9 cellular contexts compared by ENCODE assay signal in the genomic region with DNA sequence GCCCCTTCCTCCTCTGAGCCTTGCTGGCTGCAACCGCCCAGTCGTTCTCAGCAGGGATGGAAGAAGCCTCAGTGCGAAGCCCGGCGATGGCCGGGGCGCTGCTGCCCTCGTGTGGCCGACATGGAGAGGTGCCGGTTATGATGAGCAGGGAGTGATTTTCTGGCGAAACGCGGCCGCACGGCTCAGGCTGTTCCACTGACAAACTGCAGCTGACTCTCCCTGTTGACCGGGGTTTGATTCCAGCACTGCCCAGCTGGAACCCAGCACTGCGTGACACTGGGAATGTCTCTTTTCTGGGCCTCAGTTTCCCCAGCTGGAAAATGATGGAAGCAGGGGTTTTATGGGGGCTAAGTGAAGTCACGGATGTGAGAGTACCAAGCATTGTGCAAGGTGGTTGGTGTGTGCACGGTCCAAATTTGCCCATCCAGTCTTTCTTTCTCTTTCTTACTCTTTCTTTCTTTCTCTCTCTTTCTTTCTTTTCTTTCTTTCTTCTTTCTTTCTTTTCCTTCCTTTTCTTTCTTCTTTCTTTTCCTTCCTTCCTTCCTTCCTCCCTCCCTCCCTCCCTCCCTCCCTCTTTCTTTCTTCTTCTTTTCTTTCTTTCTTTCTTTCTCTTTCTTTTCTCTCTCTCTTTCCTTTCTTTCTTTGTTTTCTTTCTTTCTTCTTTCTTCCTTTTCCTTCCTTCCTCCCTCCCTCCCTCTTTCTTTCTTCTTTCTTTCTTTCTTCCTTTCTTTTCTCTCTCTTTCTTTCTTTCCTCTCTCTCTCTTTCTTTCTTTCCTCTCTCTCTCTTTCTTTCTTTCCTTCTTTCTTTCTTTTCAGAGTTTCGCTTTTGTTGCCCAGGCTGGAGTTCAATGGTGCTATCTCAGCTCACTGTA. TPM values are rescaled to one million over a fixed set of nuclear protein-coding genes. Genes with fewer than 3 reads are reported as not detected.
DNase-seq lines count a peak whose midpoint lies in the region; ATAC-seq and TF ChIP-seq lines count a peak whose summit lies in the region.
"Had no signal": no experiment of that assay in that cellular context is flagged by ENCODE, and none has a peak within 500 bp of the region (broad histone marks: within the 10 kb centered on the region; RNA-seq: fewer than 3 reads in every experiment).

No MANE protein-coding gene starts in this region.

- TF ChIP-seq POLR2A in gastroesophageal sphincter (IDR thresholded peaks at IDR 0.05) (no peak), thyroid gland (IDR thresholded peaks at IDR 0.05) (no peak)

- ATAC-seq in gastroesophageal sphincter (peak; percentile 94), HG03135 (IDR thresholded peaks at IDR 0.05; ENCODE audit: unreplicated experiment) (no peak)

- H3K36me3 ChIP-seq in gastroesophageal sphincter (no peaks in the 10 kb centered on the region), thyroid gland (no peaks in the 10 kb centered on the region)

- H3K27ac Mint-ChIP-seq in osteocyte (ENCODE audit: unreplicated experiment) = no peak overlapping the region

- H3K9me3 ChIP-seq in gastroesophageal sphincter = no peaks in the 10 kb centered on the region
- no peaks in the 10 kb centered on the region for H3K9me3 ChIP-seq in thyroid gland

- peaks cover 0 to 17% (median 5%) of the 10 kb centered on the region in 3 donors for H3K4me1 ChIP-seq in gastroesophageal sphincter
- H3K4me1 ChIP-seq in thyroid gland = no peaks in the 10 kb centered on the region

- H3K27me3 ChIP-seq in gastroesophageal sphincter (peaks cover 33% of the 10 kb centered on the region), thyroid gland (no peaks in the 10 kb centered on the region)

- DNase-seq in GM12864 (ENCODE audit: low read depth) = no peak
- DNase-seq in LNCaP clone FGC (ENCODE audit: low read depth) = peak; percentile 11
- peak; percentile 82 for DNase-seq in SK-N-DZ (ENCODE audit: low spot score)
- peak; percentile 55 for DNase-seq in activated gamma-delta T cell treated with anti-CD3 and anti-CD28 coated beads, Interleukin-2, amount 50 U/mL, for 16 hours (ENCODE audit: low read depth)
- peak; percentile 93 for DNase-seq in osteocyte (ENCODE audit: extremely low spot score, unreplicated experiment)
- peak; percentile 68 to 72 for DNase-seq in thyroid gland

- H3K36me3 Mint-ChIP-seq in osteocyte (ENCODE audit: unreplicated experiment) = no peaks in the 10 kb centered on the region

- TF ChIP-seq CTCF in GM12864 (IDR thresholded peaks at IDR 0.05; ENCODE audit: low read depth, low read length, missing control alignments) = peak; percentile 85
- peak; percentile 87 for TF ChIP-seq CTCF in LNCaP clone FGC (IDR thresholded peaks at IDR 0.05; ENCODE audit: control insufficient read depth, extremely low read depth, insufficient read depth)
- peak; percentile 69 to 96 (median 90) for TF ChIP-seq CTCF in gastroesophageal sphincter (IDR thresholded peaks at IDR 0.05)
- peak; percentile 95 for TF ChIP-seq CTCF in osteocyte (IDR thresholded peaks at IDR 0.05)
- TF ChIP-seq CTCF in thyroid gland (IDR thresholded peaks at IDR 0.05) = peak; percentile 70 to 95 (median 82)

- H3K4me1 Mint-ChIP-seq in osteocyte (ENCODE audit: unreplicated experiment) = no peaks in the 10 kb centered on the region

- H3K27ac ChIP-seq in gastroesophageal sphincter (no peak overlapping the region), thyroid gland (no peak overlapping the region)

- peaks cover 48% of the 10 kb centered on the region for H3K27me3 Mint-ChIP-seq in osteocyte (ENCODE audit: unreplicated experiment)

- H3K4me3 Mint-ChIP-seq in osteocyte (ENCODE audit: unreplicated experiment) = no peak overlapping the region

- no peak for TF ChIP-seq EP300 in gastroesophageal sphincter (IDR thresholded peaks at IDR 0.05)

- 6 to 31% methylated on average over 2 to 4 of the region's 20 CpGs for WGBS in gastroesophageal sphincter (ENCODE audit: low coverage in 1 of 2), 2 donors
- 15 to 47% methylated on average over 4 to 15 of the region's 20 CpGs for WGBS in thyroid gland, 2 donors

- H3K4me3 ChIP-seq in GM12864 (ENCODE audit: low read depth, low read length) (no peak overlapping the region), LNCaP clone FGC (ENCODE audit: low read depth, low read length) (no peak overlapping the region), gastroesophageal sphincter (no peak overlapping the region), thyroid gland (replicated peaks in 1 of 3) (no peak overlapping the region)

- no peaks in the 10 kb centered on the region for H3K9me3 Mint-ChIP-seq in osteocyte (ENCODE audit: unreplicated experiment)

- intact Hi-C loops in thyroid gland (cut with DNase I) = loop anchor here (2.0 to 5.0 kb wide), 2 partner anchors 111 to 1241 kb away; no protein-coding TSS in a partner anchor

RNA-seq across cellular contexts. Expression of gene MPPED1, which starts 25.8 kb away (rescaled TPM):
- not detected in 2 replicates for polyA plus RNA-seq in SK-N-DZ (2014; cell fraction: cytosol; rRNA removed)
- polyA plus RNA-seq in SK-N-DZ (2014; cell fraction: nucleus; rRNA removed) = not detected in 2 replicates
- under 1 TPM in 1 of 4 donors, not detected in 3; 0.13 TPM for total RNA-seq in gastroesophageal sphincter
- not detected in 2 replicates for total RNA-seq in osteocyte
- total RNA-seq in thyroid gland = not detected
- total RNA-seq: mononuclear cell had no signal

RNA-seq across cellular contexts. Expression of gene SCUBE1, which starts 42.8 kb away (rescaled TPM):
- 7.8 and 11.0 TPM in 2 replicates for polyA plus RNA-seq in SK-N-DZ (2014; cell fraction: cytosol; rRNA removed)
- polyA plus RNA-seq in SK-N-DZ (2014; cell fraction: nucleus; rRNA removed) = 18.2 and 30.1 TPM in 2 replicates
- total RNA-seq in gastroesophageal sphincter (100 to 1,000 TPM in 2 of 4 donors, 10 to 100 TPM in 2; 37.3 to 107 (median 75.9) TPM), osteocyte (0.68 and 0.91 TPM in 2 replicates), thyroid gland (1 to 10 TPM in 2 of 4 donors, under 1 TPM in 2; 0.78 to 3.5 (median 0.95) TPM)

Comparison
In these comparisons a context has a peak if more than half of its experiments do, and no peak if none do; other contexts are left out.
1. RNA of gene SCUBE1, which starts 42.8 kb away (total RNA-seq): 37.3 to 107 TPM in gastroesophageal sphincter; 0.78 to 3.5 TPM in thyroid gland and 0.68 to 0.91 TPM in osteocyte; every median in the first group is over 4 times any median in the second.
2. Peak in every context shown above with its lines, with median percentiles within 50 percentile points of each other: CTCF ChIP-seq.